1 cellular context compared by ENCODE assay signal in the genomic region with DNA sequence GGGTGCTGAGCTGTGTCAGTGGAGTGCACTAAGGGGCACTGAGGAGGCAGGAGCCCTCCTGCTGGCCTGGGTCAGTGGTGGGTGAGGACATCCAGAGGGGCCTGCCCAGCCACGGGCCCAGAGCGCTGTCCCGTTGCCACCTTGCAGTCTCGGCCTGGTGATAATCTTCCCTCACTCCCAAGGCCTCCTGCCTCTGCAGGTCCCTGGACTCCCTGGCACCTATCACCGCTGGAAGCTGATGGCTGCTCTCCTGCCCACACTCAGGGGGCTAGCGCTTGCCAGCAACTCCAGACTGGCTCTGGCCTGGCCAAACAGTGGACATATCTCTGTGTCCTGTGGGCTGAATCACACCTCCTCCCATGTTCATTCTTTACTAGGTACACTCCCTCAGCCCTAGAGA.
TF ChIP-seq lines count a peak whose summit lies in the region.

No MANE protein-coding gene starts in this region.

TF ChIP-seq in IMR-90, 13 proteins besides CTCF, POLR2A, EP300 and RAD21 (continued from another document):
- TF ChIP-seq BHLHE40 (IDR thresholded peaks at IDR 0.05; ENCODE audit: low read depth, low read length) (no peak), MXI1 (IDR thresholded peaks at IDR 0.05; ENCODE audit: borderline replicate concordance, low read depth, low read length) (no peak), RCOR1 (IDR thresholded peaks at IDR 0.05; ENCODE audit: insufficient replicate concordance, low read length) (no peak), SMC3 (IDR thresholded peaks at IDR 0.05; ENCODE audit: low read depth, low read length) (no peak), FOS (IDR thresholded peaks at IDR 0.05; ENCODE audit: low read depth, low read length) (no peak), NFE2L2 (IDR thresholded peaks at IDR 0.05; ENCODE audit: low read depth, low read length) (no peak), RFX5 (IDR thresholded peaks at IDR 0.05; ENCODE audit: low read depth, low read length) (no peak)
- TF ChIP-seq, protein P1, sequence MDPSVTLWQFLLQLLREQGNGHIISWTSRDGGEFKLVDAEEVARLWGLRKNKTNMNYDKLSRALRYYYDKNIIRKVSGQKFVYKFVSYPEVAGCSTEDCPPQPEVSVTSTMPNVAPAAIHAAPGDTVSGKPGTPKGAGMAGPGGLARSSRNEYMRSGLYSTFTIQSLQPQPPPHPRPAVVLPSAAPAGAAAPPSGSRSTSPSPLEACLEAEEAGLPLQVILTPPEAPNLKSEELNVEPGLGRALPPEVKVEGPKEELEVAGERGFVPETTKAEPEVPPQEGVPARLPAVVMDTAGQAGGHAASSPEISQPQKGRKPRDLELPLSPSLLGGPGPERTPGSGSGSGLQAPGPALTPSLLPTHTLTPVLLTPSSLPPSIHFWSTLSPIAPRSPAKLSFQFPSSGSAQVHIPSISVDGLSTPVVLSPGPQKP (IDR thresholded peaks at IDR 0.05; ENCODE audit: borderline replicate concordance, low read depth, low read length) = no peak
